ENCODE assay signal across 13 cellular contexts in the genomic region with DNA sequence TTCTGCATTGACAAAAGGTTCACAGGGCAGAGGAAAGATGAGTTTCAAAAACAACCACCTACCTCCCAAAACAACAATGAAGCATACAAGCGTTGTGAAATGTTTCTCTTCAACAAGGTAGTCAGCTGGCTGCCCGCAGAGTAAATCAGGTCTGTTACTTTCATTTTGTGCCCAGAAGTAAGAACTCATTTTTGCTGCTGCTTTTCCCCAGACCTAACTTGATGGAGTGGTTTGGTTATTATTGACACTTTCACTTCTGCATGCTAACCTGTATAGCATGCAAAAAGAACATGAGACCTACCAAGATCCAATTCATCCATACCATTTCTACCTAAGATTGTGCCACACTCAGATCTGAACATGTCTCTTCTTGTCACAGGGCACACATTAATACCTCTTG.
DNase-seq lines count a peak whose midpoint lies in the region; ATAC-seq, FAIRE-seq and TF ChIP-seq lines count a peak whose summit lies in the region.
"Had no signal": no experiment of that assay in that cellular context is flagged by ENCODE, and none has a peak within 500 bp of the region (broad histone marks: within the 10 kb centered on the region; RNA-seq: fewer than 3 reads in every experiment).

No MANE protein-coding gene starts in this region.

- no peak for TF ChIP-seq CTCF in D721Med (IDR thresholded peaks at IDR 0.05; ENCODE audit: insufficient read depth, missing control alignments)

- FAIRE-seq in D721Med (lab: Jason Lieb, UNC) = peak; percentile 53

- DNase-seq in D721Med (ENCODE audit: insufficient read length, low spot score) = no peak
- peak; percentile 49 for DNase-seq in RPMI8226
- DNase-seq in middle frontal gyrus (ENCODE audit: extremely low spot score, low spot score) = no peak
- no peak for DNase-seq in NCI-H345 (lab: John Stamatoyannopoulos, UW)
- no peak for DNase-seq in UCSD-AML1 (lab: John Stamatoyannopoulos, UW; ENCODE audit: unreplicated experiment)
- no peak for DNase-seq in NCI-H1092 treated with DMSO at 0.1 percent for 48 hours (lab: John Stamatoyannopoulos, UW)
- DNase-seq: amygdala, dorsolateral prefrontal cortex, Kasumi-1, NCI-H2171 treated with DMSO at 0.1 percent for 48 hours had no signal

- ATAC-seq in GM21360 (IDR thresholded peaks at IDR 0.05; ENCODE audit: unreplicated experiment) (peak; percentile 54), HG03103 (IDR thresholded peaks at IDR 0.05; ENCODE audit: low read depth, unreplicated experiment) (peak; percentile 93)
- ATAC-seq: Right ventricle myocardium inferior had no signal
